In the genomic region with DNA sequence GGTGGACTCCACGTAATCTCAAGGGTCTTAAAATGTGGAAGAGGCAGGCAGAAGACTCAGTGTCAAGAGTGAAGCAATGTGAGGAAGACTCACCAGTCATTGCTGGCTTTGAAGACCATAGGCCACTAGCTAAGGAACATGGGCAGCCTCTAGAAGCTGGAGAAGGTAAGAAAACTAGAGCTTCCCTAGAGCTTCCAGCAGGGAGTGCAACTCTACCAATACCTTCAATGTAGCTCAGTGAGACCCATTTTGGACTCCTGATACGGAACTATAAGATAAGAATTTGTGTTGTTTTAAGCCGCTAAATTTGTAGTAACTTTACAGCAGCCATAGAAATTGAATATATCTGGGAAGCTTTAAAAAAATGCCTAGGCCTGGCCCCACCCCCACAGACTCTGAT, we compare ENCODE assay signal across 25 cellular contexts. TPM values are rescaled to one million over a fixed set of nuclear protein-coding genes. Genes with fewer than 3 reads are reported as not detected.
DNase-seq lines count a peak whose midpoint lies in the region; ATAC-seq and TF ChIP-seq lines count a peak whose summit lies in the region.
"Had no signal": no experiment of that assay in that cellular context is flagged by ENCODE, and none has a peak within 500 bp of the region (broad histone marks: within the 10 kb centered on the region; RNA-seq: fewer than 3 reads in every experiment).

No MANE protein-coding gene starts in this region.

- ATAC-seq in SK-N-SH treated with all-trans-retinoic acid at 6 μM for 48 hours (peak; percentile 39; the same call in 2 of the 3 replicates), GM18867 (IDR thresholded peaks at IDR 0.05; ENCODE audit: unreplicated experiment) (no peak), HG02981 (IDR thresholded peaks at IDR 0.05; ENCODE audit: unreplicated experiment) (no peak)
- ATAC-seq: mucosa of descending colon, sciatic nerve had no signal

- H3K36me3 ChIP-seq in SK-N-SH (replicated peaks in 1 of 2; ENCODE audit: control insufficient read depth in 1 of 2, insufficient read depth in 2 of 2, low read length in 1 of 2): peaks cover 13 to 26% of the 10 kb centered on the region in 2 experiments

- CTCF ChIA-PET in SK-N-SH (lab: Yijun Ruan, JAX): interaction anchor here (0.7 to 17.4 kb wide), 25 partner anchors 10 to 917 kb away, joined by 3 to 413 read pairs (median 5); partner anchors contain the start of genes DNM3, METTL13 and VAMP4

- no peak for DNase-seq in SK-N-SH
- DNase-seq in NCI-H82 treated with DMSO at 0.1 percent for 48 hours (lab: John Stamatoyannopoulos, UW; ENCODE audit: unreplicated experiment): peak; percentile 35
- peak; percentile 65 for DNase-seq in cerebellar cortex (ENCODE audit: low spot score)
- peak; percentile 8 for DNase-seq in renal cortical epithelial cell (ENCODE audit: low read depth)
- DNase-seq in nucleus accumbens (lab: John Stamatoyannopoulos, UW): no peak
- DNase-seq: activated naive CD4-positive, alpha-beta T cell treated with anti-CD3 and anti-CD28 coated beads, Interleukin-2, amount 50 U/mL, for 16 hours; central memory CD4-positive, alpha-beta T cell; Karpas-422; mucosa of descending colon; NCI-H1048; NCI-H187; NCI-H774; nephron progenitor cell; SJCRH30; stimulated activated CD4-positive, alpha-beta T cell treated with anti-CD3 and anti-CD28 coated beads, Interleukin-15, amount 100 ng/mL, for 24 hours; stimulated activated CD8-positive, alpha-beta memory T cell treated with anti-CD3 and anti-CD28 coated beads, Interleukin-4, amount 100 ng/mL, for 48 hours; upper lobe of left lung had no signal

- POLR2A ChIA-PET in SK-N-SH (lab: Yijun Ruan, JAX): no interaction called here

- no peak overlapping the region for H3K4me3 ChIP-seq in SK-N-SH (ENCODE audit: low read depth in 2 of 2, low read length in 1 of 2)
- H3K4me3 ChIP-seq: ascending aorta, hepatocyte, mucosa of descending colon, Peyer's patch, SJCRH30, upper lobe of left lung had no signal

- H3F3A ChIP-seq in SK-N-SH (replicated peaks; ENCODE audit: insufficient read depth): no peaks in the 10 kb centered on the region

- H3K9me3 ChIP-seq in SK-N-SH: no peaks in the 10 kb centered on the region
- H3K9me3 ChIP-seq: ascending aorta, mucosa of descending colon, Peyer's patch, SJCRH30, upper lobe of left lung had no signal

- H3K4me1 ChIP-seq in SK-N-SH (ENCODE audit: control insufficient read depth in 1 of 2, insufficient read depth in 2 of 2, low read depth in 1 of 2, low read length in 1 of 2): no peaks in the 10 kb centered on the region
- H3K4me1 ChIP-seq: ascending aorta had no signal

- peaks cover 1% of the 10 kb centered on the region; the same call in 1 of the 2 replicates for H3K79me2 ChIP-seq in SK-N-SH (ENCODE audit: insufficient read depth)
- H3K79me2 ChIP-seq: hepatocyte, parathyroid adenoma had no signal

- H3K27ac ChIP-seq in SK-N-SH (ENCODE audit: low read depth in 2 of 2, low read length in 1 of 2): no peak overlapping the region
- H3K27ac ChIP-seq: ascending aorta, hepatocyte, parathyroid adenoma, SJCRH30, upper lobe of left lung had no signal

- no peak for TF ChIP-seq CTCF in SK-N-SH (IDR thresholded peaks at IDR 0.05)

- no peaks in the 10 kb centered on the region for H3K9me2 ChIP-seq in SK-N-SH

- H4K20me1 ChIP-seq in SK-N-SH (ENCODE audit: insufficient read depth): no peaks in the 10 kb centered on the region

- WGBS in SK-N-SH (ENCODE audit: low lambda C conversion rate): 98% methylated on average over 3 of the region's 3 CpGs

- TF ChIP-seq EP300 in SK-N-SH (IDR thresholded peaks at IDR 0.05; ENCODE audit: borderline replicate concordance in 1 of 2, low read depth in 1 of 2, low read length in 1 of 2): no peak

- H3K4me2 ChIP-seq in SK-N-SH: no peak overlapping the region
- H3K4me2 ChIP-seq: hepatocyte had no signal

- H3K9ac ChIP-seq in SK-N-SH: no peak overlapping the region
- H3K9ac ChIP-seq: parathyroid adenoma had no signal

- H2AFZ ChIP-seq in SK-N-SH (ENCODE audit: low read depth): no peak overlapping the region
- H2AFZ ChIP-seq: hepatocyte, parathyroid adenoma had no signal

- TF ChIP-seq RAD21 in SK-N-SH (IDR thresholded peaks at IDR 0.05; ENCODE audit: low read length): no peak

- no peaks in the 10 kb centered on the region for H3K27me3 ChIP-seq in SK-N-SH (ENCODE audit: insufficient read depth)
- H3K27me3 ChIP-seq: ascending aorta, hepatocyte, Peyer's patch, SJCRH30, upper lobe of left lung had no signal

TF ChIP-seq in SK-N-SH treated with all-trans-retinoic acid at 6 μM for 48 hours, 23 proteins besides CTCF, POLR2A, EP300 and RAD21:
- no peak for TF ChIP-seq ZC3H10 (CRISPR knock-in tag; IDR thresholded peaks at IDR 0.05)
- TF ChIP-seq, protein P1, sequence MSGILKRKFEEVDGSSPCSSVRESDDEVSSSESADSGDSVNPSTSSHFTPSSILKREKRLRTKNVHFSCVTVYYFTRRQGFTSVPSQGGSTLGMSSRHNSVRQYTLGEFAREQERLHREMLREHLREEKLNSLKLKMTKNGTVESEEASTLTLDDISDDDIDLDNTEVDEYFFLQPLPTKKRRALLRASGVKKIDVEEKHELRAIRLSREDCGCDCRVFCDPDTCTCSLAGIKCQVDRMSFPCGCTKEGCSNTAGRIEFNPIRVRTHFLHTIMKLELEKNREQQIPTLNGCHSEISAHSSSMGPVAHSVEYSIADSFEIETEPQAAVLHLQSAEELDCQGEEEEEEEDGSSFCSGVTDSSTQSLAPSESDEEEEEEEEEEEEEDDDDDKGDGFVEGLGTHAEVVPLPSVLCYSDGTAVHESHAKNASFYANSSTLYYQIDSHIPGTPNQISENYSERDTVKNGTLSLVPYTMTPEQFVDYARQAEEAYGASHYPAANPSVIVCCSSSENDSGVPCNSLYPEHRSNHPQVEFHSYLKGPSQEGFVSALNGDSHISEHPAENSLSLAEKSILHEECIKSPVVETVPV (CRISPR knock-in tag; IDR thresholded peaks at IDR 0.05): no peak
- no peak for TF ChIP-seq ZNF70 (CRISPR knock-in tag; IDR thresholded peaks at IDR 0.05)
- no peak for TF ChIP-seq ZNF565 (CRISPR knock-in tag; conservative IDR thresholded peaks at IDR 0.05; ENCODE audit: low read depth)
- TF ChIP-seq POU6F1 (CRISPR knock-in tag; IDR thresholded peaks at IDR 0.05; ENCODE audit: borderline replicate concordance, low read depth): no peak
- no peak for TF ChIP-seq ZFP30 (CRISPR knock-in tag; IDR thresholded peaks at IDR 0.05)

TF ChIP-seq in SK-N-SH, 30 proteins besides CTCF, POLR2A, EP300 and RAD21:
- TF ChIP-seq EZH2phosphoT487 (IDR thresholded peaks at IDR 0.05; ENCODE audit: borderline replicate concordance, low read depth) (no peak), ELF1 (IDR thresholded peaks at IDR 0.05) (no peak), SMC3 (IDR thresholded peaks at IDR 0.05; ENCODE audit: low read depth, low read length) (no peak), MEF2A (IDR thresholded peaks at IDR 0.05; ENCODE audit: borderline replicate concordance, low read depth) (no peak), USF1 (IDR thresholded peaks at IDR 0.05; ENCODE audit: borderline replicate concordance, low read depth) (no peak), JUND (IDR thresholded peaks at IDR 0.05) (no peak)
TF ChIP-seq in SK-N-SH: peak in this region for 0.

RNA-seq across cellular contexts. Expression of gene METTL13, which starts 18.9 kb away (rescaled TPM):
- 32.7 and 41.2 TPM in 2 replicates for polyA plus RNA-seq in SK-N-SH (2012; rRNA removed)
- 30.4 and 36.8 TPM in 2 replicates for polyA plus RNA-seq in SK-N-SH (2012; cell fraction: cytosol; rRNA removed)
- polyA plus RNA-seq in SK-N-SH (2012; cell fraction: nucleus; rRNA removed): 24.8 and 31.7 TPM in 2 replicates
- 31.1 and 44.2 TPM in 2 replicates for total RNA-seq in renal cortical epithelial cell

RNA-seq across cellular contexts. Expression of gene DNM3, which starts 41.0 kb away (rescaled TPM):
- polyA plus RNA-seq in SK-N-SH (2012; rRNA removed): 0.43 and 0.89 TPM in 2 replicates
- polyA plus RNA-seq in SK-N-SH (2012; cell fraction: cytosol; rRNA removed): 0.54 and 0.64 TPM in 2 replicates
- polyA plus RNA-seq in SK-N-SH (2012; cell fraction: nucleus; rRNA removed): 0.50 and 0.80 TPM in 2 replicates
- total RNA-seq in renal cortical epithelial cell: 1.2 and 10.7 TPM in 2 replicates
- polyA plus RNA-seq: hepatocyte had no signal

RNA-seq across cellular contexts. Expression of gene VAMP4, which starts 58.5 kb away (rescaled TPM):
- 2.5 and 3.3 TPM in 2 replicates for polyA plus RNA-seq in SK-N-SH (2012; rRNA removed)
- 4.4 and 4.8 TPM in 2 replicates for polyA plus RNA-seq in SK-N-SH (2012; cell fraction: cytosol; rRNA removed)
- polyA plus RNA-seq in SK-N-SH (2012; cell fraction: nucleus; rRNA removed): 2.6 and 5.1 TPM in 2 replicates
- total RNA-seq in renal cortical epithelial cell: 5.2 and 10.7 TPM in 2 replicates

Comparison
In these comparisons a context has a peak if more than half of its experiments do, and no peak if none do; other contexts are left out.
1. DNase-seq: peak in NCI-H82 treated with DMSO at 0.1 percent for 48 hours (single experiment), cerebellar cortex (single experiment) and renal cortical epithelial cell (single experiment); none in SK-N-SH (single experiment) and nucleus accumbens (0 of 56).